In the genomic region with DNA sequence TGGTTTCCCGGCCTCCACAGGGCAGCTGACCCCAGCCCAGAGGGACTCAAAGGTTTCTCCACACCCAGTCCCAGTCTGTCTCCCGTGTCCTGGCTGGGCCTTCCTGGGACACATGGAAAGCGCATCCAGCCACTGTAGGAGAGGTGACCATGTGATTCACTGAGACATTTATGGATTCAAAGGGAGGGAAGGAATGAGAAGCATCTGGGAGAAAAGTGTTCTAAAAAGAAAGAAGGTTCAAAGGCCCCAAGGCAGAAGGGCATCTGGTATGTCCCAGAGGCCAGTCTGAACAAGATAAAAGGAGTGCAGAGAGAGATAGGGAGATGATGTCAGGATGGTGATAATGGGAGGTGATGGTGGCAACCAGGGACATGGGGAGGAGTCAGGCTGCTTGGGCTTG, we compare ENCODE assay signal across 32 cellular contexts.
"Had no signal": no experiment of that assay in that cellular context is flagged by ENCODE, and none has a peak within 500 bp of the region (broad histone marks: within the 10 kb centered on the region; RNA-seq: fewer than 3 reads in every experiment).

No MANE protein-coding gene starts in this region.

- H3K36me3 ChIP-seq: cardiac muscle cell, MG63 had no signal

- DNase-seq: activated B cell treated with CpG ODN at 0.5 μM for 24 hours; activated CD4-positive, alpha-beta memory T cell treated with anti-CD3 and anti-CD28 coated beads for 36 hours; activated CD4-positive, alpha-beta T cell treated with anti-CD3 and anti-CD28 coated beads for 4 hours; activated CD4-positive, alpha-beta T cell treated with anti-CD3 and anti-CD28 coated beads, Interleukin-2, amount 50 U/mL, for 1 hour; activated CD4-positive, CD25-positive, alpha-beta regulatory T cell treated with anti-CD3 and anti-CD28 coated beads, Interleukin-2, amount 50 U/mL, for 72 hours; activated CD8-positive, alpha-beta memory T cell treated with anti-CD3 and anti-CD28 coated beads, Interleukin-2, amount 50 U/mL, for 4 hours; activated effector memory CD4-positive, alpha-beta T cell treated with Interleukin-2 at 50 U/mL for 16 hours; activated naive CD4-positive, alpha-beta T cell treated with anti-CD3 and anti-CD28 coated beads, Interleukin-2, amount 10 ng/mL, durations not matched to agents 7 days and 5 days; activated T-cell treated with anti-CD3 and anti-CD28 coated beads for 4 hours; activated T-cell treated with anti-CD3 and anti-CD28 coated beads, Interleukin-2, amount 50 U/mL, for 48 hours; amniotic stem cell; aorta; Karpas-422; MG63; NCI-H1048; NCI-H1105 treated with DMSO at 0.1 percent for 48 hours; NCI-H1436; NCI-H1694; NCI-H1930; NCI-H2081 treated with DMSO at 0.1 percent for 48 hours; NCI-H345; NCI-H524 treated with DMSO at 0.1 percent for 48 hours; NCI-H748 treated with DMSO at 0.1 percent for 48 hours; NK-92 treated with Interleukin-12 subunit alpha and Interleukin-12 subunit beta, amount 100 ng/mL, for 24 hours; PC-3; Peyer's patch; RPMI8226; SHP77 treated with DMSO at 0.1 percent for 48 hours; SK-N-SH had no signal

- H3K27me3 ChIP-seq: Peyer's patch had no signal

- ATAC-seq: PC-3 had no signal

- H3K27ac ChIP-seq: cardiac muscle cell, Peyer's patch, SJSA1, VCaP had no signal

- H3K4me2 ChIP-seq: SK-N-SH had no signal

- H3K4me3 ChIP-seq: cardiac muscle cell, MG63, Peyer's patch, SJSA1 had no signal

- H3K9me3 ChIP-seq: MG63, Peyer's patch, SJSA1, SK-N-SH had no signal

- H3K4me1 ChIP-seq: Peyer's patch, SJSA1 had no signal

- H3K9ac ChIP-seq: SK-N-SH had no signal
